2 cellular contexts compared by ENCODE assay signal in the genomic region with DNA sequence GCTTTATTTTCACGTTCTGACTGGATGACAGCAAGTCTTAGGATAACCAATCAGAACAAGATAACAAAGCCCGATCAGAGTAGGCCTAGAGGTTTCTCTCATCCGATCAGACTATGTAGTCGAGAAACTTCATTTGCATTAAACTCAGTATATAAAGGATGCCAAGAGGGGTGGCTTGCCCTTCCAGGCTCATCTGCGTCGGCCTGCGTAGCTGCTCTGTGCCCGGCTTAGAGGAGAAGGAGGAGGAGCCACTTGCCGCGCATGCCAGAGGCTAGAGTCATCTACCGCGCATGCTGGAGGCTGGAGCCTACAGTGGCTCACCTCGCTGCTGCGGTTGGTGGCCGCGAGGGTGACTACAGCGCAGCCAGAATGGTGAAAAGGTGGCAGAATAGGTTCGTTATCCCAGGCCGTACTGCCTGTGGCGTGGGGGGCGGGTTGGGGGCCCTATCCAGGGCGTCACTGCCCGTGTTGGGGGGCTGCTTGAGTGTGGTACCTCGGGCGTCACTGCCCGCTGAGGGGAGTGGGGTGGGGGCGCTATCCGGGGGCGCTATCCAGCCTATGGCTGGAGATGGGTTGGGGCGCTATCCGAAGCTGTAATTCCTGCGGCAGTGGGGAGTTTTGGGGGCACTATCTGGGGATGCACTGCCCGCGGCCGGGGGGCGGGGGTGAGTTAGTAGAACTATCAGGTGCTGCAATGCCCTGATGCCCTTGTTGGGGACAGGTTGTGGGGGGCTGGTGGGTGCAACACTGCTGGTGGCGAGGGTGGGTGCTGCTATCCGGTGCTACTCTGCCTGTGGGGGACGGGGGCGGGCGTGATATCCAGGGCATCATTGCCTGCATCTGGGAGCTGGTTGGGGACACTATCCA.
TF ChIP-seq lines count a peak whose summit lies in the region.

A gene (minus strand): TSS at position 218 of the 867 bp plus-strand sequence. CDS start 2,622 bp downstream, outside the sequence.

TF ChIP-seq in A549, 52 proteins besides CTCF, POLR2A, EP300 and RAD21 (continued from another document):
- TF ChIP-seq, protein P1, sequence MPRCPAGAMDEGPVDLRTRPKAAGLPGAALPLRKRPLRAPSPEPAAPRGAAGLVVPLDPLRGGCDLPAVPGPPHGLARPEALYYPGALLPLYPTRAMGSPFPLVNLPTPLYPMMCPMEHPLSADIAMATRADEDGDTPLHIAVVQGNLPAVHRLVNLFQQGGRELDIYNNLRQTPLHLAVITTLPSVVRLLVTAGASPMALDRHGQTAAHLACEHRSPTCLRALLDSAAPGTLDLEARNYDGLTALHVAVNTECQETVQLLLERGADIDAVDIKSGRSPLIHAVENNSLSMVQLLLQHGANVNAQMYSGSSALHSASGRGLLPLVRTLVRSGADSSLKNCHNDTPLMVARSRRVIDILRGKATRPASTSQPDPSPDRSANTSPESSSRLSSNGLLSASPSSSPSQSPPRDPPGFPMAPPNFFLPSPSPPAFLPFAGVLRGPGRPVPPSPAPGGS (IDR thresholded peaks at IDR 0.05), result no peak
- TF ChIP-seq ZC3H11A (IDR thresholded peaks at IDR 0.05), result no peak
- TF ChIP-seq GATA3 (IDR thresholded peaks at IDR 0.05; ENCODE audit: borderline replicate concordance), result no peak
- no peak for TF ChIP-seq EHMT2 (IDR thresholded peaks at IDR 0.05; ENCODE audit: low read depth)
- TF ChIP-seq, protein P2, sequence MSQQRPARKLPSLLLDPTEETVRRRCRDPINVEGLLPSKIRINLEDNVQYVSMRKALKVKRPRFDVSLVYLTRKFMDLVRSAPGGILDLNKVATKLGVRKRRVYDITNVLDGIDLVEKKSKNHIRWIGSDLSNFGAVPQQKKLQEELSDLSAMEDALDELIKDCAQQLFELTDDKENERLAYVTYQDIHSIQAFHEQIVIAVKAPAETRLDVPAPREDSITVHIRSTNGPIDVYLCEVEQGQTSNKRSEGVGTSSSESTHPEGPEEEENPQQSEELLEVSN (IDR thresholded peaks at IDR 0.05; ENCODE audit: borderline replicate concordance, low read depth), result peak; percentile 42; the same call in 1 of the 2 replicates
- no peak for TF ChIP-seq KDM1A (IDR thresholded peaks at IDR 0.05; ENCODE audit: low read depth)
- TF ChIP-seq HEYL (CRISPR knock-in tag; IDR thresholded peaks at IDR 0.05), result no peak
- no peak for TF ChIP-seq SREBF2 (IDR thresholded peaks at IDR 0.05)
- TF ChIP-seq CBX8 (IDR thresholded peaks at IDR 0.05), result no peak
- no peak for TF ChIP-seq FOSL2 (IDR thresholded peaks at IDR 0.05)
- peak; percentile 9; the same call in 1 of the 2 replicates for TF ChIP-seq FOSL2 (CRISPR knock-in tag; IDR thresholded peaks at IDR 0.05)
- no peak for TF ChIP-seq CHD4 (IDR thresholded peaks at IDR 0.05; ENCODE audit: borderline replicate concordance)
- TF ChIP-seq CEBPB (IDR thresholded peaks at IDR 0.05), result no peak
- no peak for TF ChIP-seq CHD2 (IDR thresholded peaks at IDR 0.05; ENCODE audit: low read length, partially characterized antibody)
- TF ChIP-seq NR3C1 (IDR thresholded peaks at IDR 0.05), result no peak
- no peak for TF ChIP-seq ESRRA (IDR thresholded peaks at IDR 0.05; ENCODE audit: borderline replicate concordance, low read length)
- no peak for TF ChIP-seq POLR2AphosphoS2 (conservative IDR thresholded peaks at IDR 0.05; ENCODE audit: low read length)
- no peak for TF ChIP-seq RARB (CRISPR knock-in tag; IDR thresholded peaks at IDR 0.05)
- no peak for TF ChIP-seq KDM5A (IDR thresholded peaks at IDR 0.05)
- no peak for TF ChIP-seq RCOR1 (IDR thresholded peaks at IDR 0.05; ENCODE audit: low read depth, low read length)
- TF ChIP-seq JUNB (IDR thresholded peaks at IDR 0.05), result no peak
- TF ChIP-seq FOXS1 (CRISPR knock-in tag; IDR thresholded peaks at IDR 0.05), result no peak

TF ChIP-seq in HEK293, 187 proteins besides CTCF, POLR2A, EP300 and RAD21 (continued from another document):
- peak; percentile 40; the same call in 1 of the 2 replicates for TF ChIP-seq GLIS2 (tag by site-specific recombination; IDR thresholded peaks at IDR 0.05)
- TF ChIP-seq ZBTB21 (tag by site-specific recombination; IDR thresholded peaks at IDR 0.05), result 0 out of 2 replicates have a peak, but pooled peaks have one; percentile 11
- peak; percentile 56 for TF ChIP-seq ZNF341 (tag by site-specific recombination; IDR thresholded peaks at IDR 0.05; ENCODE audit: low read depth)
